ENCODE assay signal across 1 cellular context in genomic region chr22:44735518-44736428, GRCh38.
TF ChIP-seq lines count a peak whose summit lies in the region.

No MANE protein-coding gene starts in this region.

TF ChIP-seq in neural cell, 6 proteins besides CTCF, POLR2A, EP300 and RAD21 (continued from another document):
- TF ChIP-seq, protein P1, sequence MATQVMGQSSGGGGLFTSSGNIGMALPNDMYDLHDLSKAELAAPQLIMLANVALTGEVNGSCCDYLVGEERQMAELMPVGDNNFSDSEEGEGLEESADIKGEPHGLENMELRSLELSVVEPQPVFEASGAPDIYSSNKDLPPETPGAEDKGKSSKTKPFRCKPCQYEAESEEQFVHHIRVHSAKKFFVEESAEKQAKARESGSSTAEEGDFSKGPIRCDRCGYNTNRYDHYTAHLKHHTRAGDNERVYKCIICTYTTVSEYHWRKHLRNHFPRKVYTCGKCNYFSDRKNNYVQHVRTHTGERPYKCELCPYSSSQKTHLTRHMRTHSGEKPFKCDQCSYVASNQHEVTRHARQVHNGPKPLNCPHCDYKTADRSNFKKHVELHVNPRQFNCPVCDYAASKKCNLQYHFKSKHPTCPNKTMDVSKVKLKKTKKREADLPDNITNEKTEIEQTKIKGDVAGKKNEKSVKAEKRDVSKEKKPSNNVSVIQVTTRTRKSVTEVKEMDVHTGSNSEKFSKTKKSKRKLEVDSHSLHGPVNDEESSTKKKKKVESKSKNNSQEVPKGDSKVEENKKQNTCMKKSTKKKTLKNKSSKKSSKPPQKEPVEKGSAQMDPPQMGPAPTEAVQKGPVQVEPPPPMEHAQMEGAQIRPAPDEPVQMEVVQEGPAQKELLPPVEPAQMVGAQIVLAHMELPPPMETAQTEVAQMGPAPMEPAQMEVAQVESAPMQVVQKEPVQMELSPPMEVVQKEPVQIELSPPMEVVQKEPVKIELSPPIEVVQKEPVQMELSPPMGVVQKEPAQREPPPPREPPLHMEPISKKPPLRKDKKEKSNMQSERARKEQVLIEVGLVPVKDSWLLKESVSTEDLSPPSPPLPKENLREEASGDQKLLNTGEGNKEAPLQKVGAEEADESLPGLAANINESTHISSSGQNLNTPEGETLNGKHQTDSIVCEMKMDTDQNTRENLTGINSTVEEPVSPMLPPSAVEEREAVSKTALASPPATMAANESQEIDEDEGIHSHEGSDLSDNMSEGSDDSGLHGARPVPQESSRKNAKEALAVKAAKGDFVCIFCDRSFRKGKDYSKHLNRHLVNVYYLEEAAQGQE (IDR thresholded peaks at IDR 0.05; ENCODE audit: borderline replicate concordance) = no peak
TF ChIP-seq in neural cell: peak in this region for 1.
